8 cellular contexts compared by ENCODE assay signal in genomic region chr14:100213587-100213955, GRCh38. TPM values are rescaled to one million over a fixed set of nuclear protein-coding genes. Genes with fewer than 3 reads are reported as not detected.
DNase-seq lines count a peak whose midpoint lies in the region; ATAC-seq and TF ChIP-seq lines count a peak whose summit lies in the region.

No MANE protein-coding gene starts in this region.

- no peak for TF ChIP-seq POLR2A in NB4 (IDR thresholded peaks at IDR 0.05; ENCODE audit: extremely low read depth, insufficient read length)

- H3K9me3 ChIP-seq in BLaER1 treated with 17β-estradiol and CSF1 and Interleukin-3, amounts not matched to agents 10 nM and 100 nM (replicated peaks in 1 of 11): peaks cover 0 to 1% (median 0%) of the 10 kb centered on the region in 11 experiments; a peak in 4 of 22 replicates
- no peaks in the 10 kb centered on the region for H3K9me3 ChIP-seq in duodenal mucosa (ENCODE audit: control insufficient read depth in 1 of 2, low read length in 2 of 2)

- H3K9me3 Mint-ChIP-seq in nephron progenitor cell: no peaks in the 10 kb centered on the region

- ATAC-seq in HG03442 (IDR thresholded peaks at IDR 0.05; ENCODE audit: unreplicated experiment) (no peak), omental fat pad (ENCODE audit: low FRiP score) (no peak), HG03342 (IDR thresholded peaks at IDR 0.05; ENCODE audit: unreplicated experiment) (no peak)

- peaks cover 26 to 38% (median 29%) of the 10 kb centered on the region in 10 experiments for H3K4me1 ChIP-seq in BLaER1 treated with 17β-estradiol and CSF1 and Interleukin-3, amounts not matched to agents 10 nM and 100 nM
- peaks cover 10% of the 10 kb centered on the region in 2 donors for H3K4me1 ChIP-seq in duodenal mucosa (ENCODE audit: control insufficient read depth in 1 of 2, insufficient read depth in 2 of 2, low read length in 2 of 2)

- DNase-seq in NB4 (ENCODE audit: low read depth): no peak
- DNase-seq in nephron progenitor cell: no peak
- DNase-seq in omental fat pad (ENCODE audit: low spot score): no peak
- no peak for DNase-seq in NCI-H2081 (lab: John Stamatoyannopoulos, UW)

- H3K27me3 Mint-ChIP-seq in nephron progenitor cell (ENCODE audit: low read depth, poor library complexity): peaks cover 3% of the 10 kb centered on the region

- no peak overlapping the region for H3K27ac Mint-ChIP-seq in nephron progenitor cell

- H3K4me3 ChIP-seq in BLaER1 treated with 17β-estradiol and CSF1 and Interleukin-3, amounts not matched to agents 10 nM and 100 nM: peak overlapping the region; percentile 68 to 91 (median 74)
- H3K4me3 ChIP-seq in NB4 (ENCODE audit: low read depth, low read length) (peak overlapping the region; percentile 69), duodenal mucosa (ENCODE audit: low read depth in 1 of 2, low read length in 2 of 2) (peak overlapping the region; percentile 68 to 80)

- H3K27ac ChIP-seq in BLaER1 treated with 17β-estradiol and CSF1 and Interleukin-3, amounts not matched to agents 10 nM and 100 nM: peak overlapping the region; percentile 92 to 99 (median 97)
- H3K27ac ChIP-seq in duodenal mucosa (ENCODE audit: low read depth, low read length): no peak overlapping the region

- peak overlapping the region; percentile 78 for H3K4me3 Mint-ChIP-seq in nephron progenitor cell

- H3K36me3 Mint-ChIP-seq in nephron progenitor cell (ENCODE audit: low read depth): peaks cover 7% of the 10 kb centered on the region

- TF ChIP-seq CTCF in NB4 (IDR thresholded peaks at IDR 0.05; ENCODE audit: low read depth, low read length) (no peak), nephron progenitor cell (IDR thresholded peaks at IDR 0.05) (no peak), omental fat pad (IDR thresholded peaks at IDR 0.05) (no peak)

- H3K4me2 ChIP-seq in BLaER1 treated with 17β-estradiol and CSF1 and Interleukin-3, amounts not matched to agents 10 nM and 100 nM: peak overlapping the region; percentile 82 to 97 (median 94)

- no peaks in the 10 kb centered on the region for H3K27me3 ChIP-seq in BLaER1 treated with 17β-estradiol and CSF1 and Interleukin-3, amounts not matched to agents 10 nM and 100 nM
- no peaks in the 10 kb centered on the region for H3K27me3 ChIP-seq in duodenal mucosa (ENCODE audit: control insufficient read depth in 1 of 2, insufficient read depth in 2 of 2, low read length in 2 of 2)

- H3K36me3 ChIP-seq in BLaER1 treated with 17β-estradiol and CSF1 and Interleukin-3, amounts not matched to agents 10 nM and 100 nM: no peaks in the 10 kb centered on the region
- no peaks in the 10 kb centered on the region for H3K36me3 ChIP-seq in duodenal mucosa (ENCODE audit: control insufficient read depth in 1 of 2, insufficient read depth in 2 of 2, low read length in 2 of 2)

- peaks cover 0 to 7% (median 0%) of the 10 kb centered on the region in 11 experiments; a peak in 1 of 22 replicates for H4K20me1 ChIP-seq in BLaER1 treated with 17β-estradiol and CSF1 and Interleukin-3, amounts not matched to agents 10 nM and 100 nM

- peak overlapping the region; percentile 92 to 99 (median 97) for H3K9ac ChIP-seq in BLaER1 treated with 17β-estradiol and CSF1 and Interleukin-3, amounts not matched to agents 10 nM and 100 nM
- H3K9ac ChIP-seq in duodenal mucosa (ENCODE audit: low read depth in 1 of 2, low read length in 2 of 2): peak overlapping the region; percentile 69 to 92

- peaks cover 34% of the 10 kb centered on the region for H3K4me1 Mint-ChIP-seq in nephron progenitor cell

RNA-seq across cellular contexts. Expression of gene YY1, which starts 25.4 kb away (rescaled TPM):
- total RNA-seq in omental fat pad: 10 to 100 TPM; 45.1 to 55.5 (median 48.6) TPM

RNA-seq across cellular contexts. Expression of gene DEGS2, which starts 54.1 kb away (rescaled TPM):
- total RNA-seq in omental fat pad: under 1 TPM in 3 of 4 donors, not detected in 1; 0.19 to 0.79 (median 0.19) TPM
